In the genomic region with DNA sequence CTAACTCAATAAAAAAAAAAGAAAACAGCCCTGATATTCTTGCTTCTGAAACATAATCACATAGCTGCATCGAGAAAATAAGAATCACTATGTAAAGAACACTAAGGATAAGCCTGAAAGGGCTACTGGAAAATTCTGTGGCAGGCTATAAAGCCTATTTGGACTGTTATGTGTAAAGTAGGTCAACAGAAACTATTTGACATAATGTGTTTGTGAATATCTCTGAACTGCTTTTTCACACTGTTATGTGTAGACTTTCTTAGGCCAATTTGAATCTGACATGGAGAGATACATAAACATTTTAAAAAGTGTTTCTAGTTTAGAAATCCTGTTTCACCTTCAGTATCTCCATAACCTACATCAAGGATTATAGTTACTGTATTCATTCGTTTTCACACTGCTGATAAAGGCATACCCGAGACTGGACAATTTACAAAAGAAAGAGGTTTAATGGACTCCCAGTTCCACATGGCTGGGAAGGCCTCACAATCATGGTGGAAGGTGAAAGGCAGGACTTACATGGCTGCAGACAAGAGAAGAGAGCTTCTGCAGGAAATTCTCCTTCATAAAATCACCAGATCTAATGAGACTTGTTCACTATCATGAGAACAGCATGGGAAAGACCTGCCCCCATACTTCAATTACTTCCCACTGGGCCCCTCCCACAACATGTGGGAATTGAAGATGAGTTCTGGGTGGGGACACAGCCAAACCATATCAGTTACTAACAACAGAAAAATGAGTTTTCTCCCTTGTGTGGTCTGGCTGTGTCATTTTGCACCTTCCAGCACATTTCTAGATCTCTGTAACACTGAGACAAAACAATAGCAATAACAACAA, we compare ENCODE assay signal across 23 cellular contexts.
"Had no signal": no experiment of that assay in that cellular context is flagged by ENCODE, and none has a peak within 500 bp of the region (broad histone marks: within the 10 kb centered on the region; RNA-seq: fewer than 3 reads in every experiment).

No MANE protein-coding gene starts in this region.

- H3K4me1 ChIP-seq: left ventricle myocardium inferior, right lobe of liver, stomach, suprapubic skin, transverse colon, vagina had no signal

- H2AFZ ChIP-seq: hepatocyte had no signal

- H3K36me3 ChIP-seq: cardiac muscle cell, left ventricle myocardium inferior, right lobe of liver, stomach, suprapubic skin, transverse colon, vagina had no signal

- H3K79me2 ChIP-seq: hepatocyte had no signal

- H3K4me3 ChIP-seq: cardiac muscle cell, hepatocyte, left ventricle myocardium inferior, right lobe of liver, skin epidermis, stomach, suprapubic skin, transverse colon, vagina had no signal

- DNase-seq: activated CD4-positive, alpha-beta memory T cell treated with anti-CD3 and anti-CD28 coated beads, Interleukin-2, amount 10 ng/mL, durations not matched to agents 7 days and 5 days; activated CD4-positive, alpha-beta T cell treated with anti-CD3 and anti-CD28 coated beads for 48 hours; activated effector memory CD4-positive, alpha-beta T cell treated with Interleukin-2 at 50 U/mL for 16 hours; activated naive CD4-positive, alpha-beta T cell treated with anti-CD3 and anti-CD28 coated beads, Interleukin-2, amount 10 ng/mL, durations not matched to agents 7 days and 5 days; activated T-cell treated with anti-CD3 and anti-CD28 coated beads, Interleukin-2, amount 50 U/mL, for 72 hours; amygdala; effector CD4-positive, alpha-beta T cell; foreskin melanocyte; glutamatergic neuron; immature natural killer cell; left ventricle myocardium inferior; midbrain; natural killer cell; right lobe of liver; stimulated activated CD4-positive, alpha-beta T cell treated with anti-CD3 and anti-CD28 coated beads, Interleukin-1b, Interleukin-23, amount 100 ng/mL, for 48 hours; stomach; T-helper 9 cell; transverse colon had no signal

- H3K4me2 ChIP-seq: hepatocyte had no signal

- H3K9me3 ChIP-seq: left ventricle myocardium inferior, right lobe of liver, stomach, suprapubic skin, transverse colon, vagina had no signal

- H3K27me3 ChIP-seq: cardiac muscle cell, hepatocyte, right lobe of liver, stomach, suprapubic skin, transverse colon, vagina had no signal

- H3K27ac ChIP-seq: cardiac muscle cell, hepatocyte, left ventricle myocardium inferior, right lobe of liver, skin epidermis, stomach, suprapubic skin, transverse colon, vagina had no signal
